8 cellular contexts compared by ENCODE assay signal in genomic region chr10:100998991-100999741, GRCh38. TPM values are rescaled to one million over a fixed set of nuclear protein-coding genes. Genes with fewer than 3 reads are reported as not detected.
DNase-seq lines count a peak whose midpoint lies in the region; ATAC-seq and TF ChIP-seq lines count a peak whose summit lies in the region.

No MANE protein-coding gene starts in this region.

- H3K4me1 ChIP-seq in iPS DF 6.9 (ENCODE audit: control insufficient read depth, insufficient read depth, low read length) (peaks cover 11% of the 10 kb centered on the region; the same call in 1 of the 2 replicates), gastrocnemius medialis (peaks cover 31 to 49% of the 10 kb centered on the region in 2 donors)

- TF ChIP-seq POLR2A in gastrocnemius medialis (IDR thresholded peaks at IDR 0.05) = peak; percentile 92 to 95

- H3K36me3 ChIP-seq in iPS DF 6.9 (ENCODE audit: control insufficient read depth, insufficient read depth, low read length) (peaks cover 15% of the 10 kb centered on the region), gastrocnemius medialis (peaks cover 0 to 8% of the 10 kb centered on the region in 2 donors)

- in situ Hi-C loops in G401 (cut with HindIII; ENCODE audit: low sequenced_read_pairs) = no loop called here
- in situ Hi-C loops in gastrocnemius medialis (cut with MboI; ENCODE audit: low sequenced_read_pairs in 4 of 4) = no loop called here

- intact Hi-C loops in gastrocnemius medialis (cut with DNase I; ENCODE audit: low total_unique reads) = loop anchor here (1.0 to 2.0 kb wide), 3 partner anchors 14 to 86 kb away; partner anchors contain the start of genes KAZALD1 and SLF2

- H3K9me3 ChIP-seq in iPS DF 6.9 (ENCODE audit: control insufficient read depth, insufficient read depth, low read length) = no peaks in the 10 kb centered on the region
- H3K9me3 ChIP-seq in gastrocnemius medialis = no peaks in the 10 kb centered on the region

- ATAC-seq in GM21825 (IDR thresholded peaks at IDR 0.05; ENCODE audit: unreplicated experiment) = peak; percentile 55
- ATAC-seq in gastrocnemius medialis = peak; percentile 58 to 59
- ATAC-seq in HG03469 (IDR thresholded peaks at IDR 0.05; ENCODE audit: unreplicated experiment) = no peak

- DNase-seq in G401 (ENCODE audit: low spot score) (peak; percentile 74), LNCaP clone FGC (ENCODE audit: low read depth) (no peak), T-helper 9 cell (peak; percentile 72), astrocyte of the hippocampus (ENCODE audit: low read depth, low spot score) (peak; percentile 91), iPS DF 6.9 (ENCODE audit: low read depth, low spot score) (no peak), gastrocnemius medialis (peak; percentile 61 to 78)

- TF ChIP-seq CTCF in LNCaP clone FGC (IDR thresholded peaks at IDR 0.05; ENCODE audit: control insufficient read depth, extremely low read depth, insufficient read depth) (peak; percentile 68), gastrocnemius medialis (IDR thresholded peaks at IDR 0.05 in 4 of 5, conservative IDR thresholded peaks at IDR 0.05 in 1 of 5) (peak; percentile 90 to 100 (median 99))

- no peaks in the 10 kb centered on the region for H3K27me3 ChIP-seq in iPS DF 6.9 (ENCODE audit: control insufficient read depth, insufficient read depth, low read length)
- H3K27me3 ChIP-seq in gastrocnemius medialis = no peaks in the 10 kb centered on the region

- H3K27ac ChIP-seq in iPS DF 6.9 (ENCODE audit: low read length) = no peak overlapping the region
- H3K27ac ChIP-seq in gastrocnemius medialis = peak overlapping the region; percentile 95 to 100 (median 98)

- WGBS in iPS DF 6.9 (ENCODE audit: insufficient coverage, insufficient read length) = no CpG with 5 or more reads among the region's 83 CpGs

- H3K4me3 ChIP-seq in LNCaP clone FGC (ENCODE audit: low read depth, low read length) (peak overlapping the region; percentile 62), iPS DF 6.9 (ENCODE audit: low read length) (peak overlapping the region; percentile 73), gastrocnemius medialis (peak overlapping the region; percentile 65 to 97 (median 86))

RNA-seq across cellular contexts. Expression of gene LZTS2, which starts 0.4 kb away (rescaled TPM):
- 146 and 166 TPM in 2 replicates for total RNA-seq in G401 (2014; rRNA removed; shearing (Covaris generic))
- total RNA-seq in gastrocnemius medialis = 10 to 100 TPM; 22.5 to 44.7 (median 26.7) TPM

RNA-seq across cellular contexts. Expression of gene TWNK, which starts 11.8 kb away (rescaled TPM):
- 20.9 and 21.7 TPM in 2 replicates for total RNA-seq in G401 (2014; rRNA removed; shearing (Covaris generic))
- 10 to 100 TPM in 2 of 4 donors, 1 to 10 TPM in 2; 8.2 to 19.8 (median 10.0) TPM for total RNA-seq in gastrocnemius medialis

RNA-seq across cellular contexts. Expression of gene MRPL43, which starts 11.9 kb away (rescaled TPM):
- total RNA-seq in G401 (2014; rRNA removed; shearing (Covaris generic)) = 91.6 and 117 TPM in 2 replicates
- 100 to 1,000 TPM in 1 of 4 donors, 10 to 100 TPM in 3; 83.3 to 129 (median 92.5) TPM for total RNA-seq in gastrocnemius medialis

RNA-seq across cellular contexts. Expression of gene SEMA4G, which starts 29.9 kb away (rescaled TPM):
- total RNA-seq in G401 (2014; rRNA removed; shearing (Covaris generic)) = 15.3 and 36.2 TPM in 2 replicates
- total RNA-seq in gastrocnemius medialis = 1 to 10 TPM in 1 of 4 donors, under 1 TPM in 3; 0.46 to 1.1 (median 0.52) TPM

RNA-seq across cellular contexts. Expression of gene PDZD7, which starts 31.8 kb away (rescaled TPM):
- 2.4 and 4.5 TPM in 2 replicates for total RNA-seq in G401 (2014; rRNA removed; shearing (Covaris generic))
- under 1 TPM in 1 of 4 donors, not detected in 3; 0.11 TPM for total RNA-seq in gastrocnemius medialis

Comparison
In these comparisons a context has a peak if more than half of its experiments do, and no peak if none do; other contexts are left out.
1. DNase-seq: peak in G401 (single experiment), T-helper 9 cell (single experiment), astrocyte of the hippocampus (single experiment) and gastrocnemius medialis (2 of 2); none in LNCaP clone FGC (single experiment) and iPS DF 6.9 (single experiment).
2. Peak in every context shown above with its lines, with median percentiles within 50 percentile points of each other: H3K4me3 ChIP-seq.